Comparison of ENCODE assay signal across 8 cellular contexts in genomic region chr21:17925900-17926299, GRCh38.
DNase-seq lines count a peak whose midpoint lies in the region; ATAC-seq and TF ChIP-seq lines count a peak whose summit lies in the region.

No MANE protein-coding gene starts in this region.

- peak; percentile 56 for DNase-seq in MCF 10A (ENCODE audit: unreplicated experiment)
- no peak for DNase-seq in breast epithelium (ENCODE audit: low spot score in 2 of 2)
- DNase-seq in fibroblast of lung (ENCODE audit: low read depth in 2 of 2): peak; percentile 27 to 48
- no peak for DNase-seq in upper lobe of right lung
- no peak for DNase-seq in transverse colon

- peak; percentile 46 for TF ChIP-seq CTCF in MCF 10A (IDR thresholded peaks at IDR 0.05; ENCODE audit: unreplicated experiment)
- TF ChIP-seq CTCF in breast epithelium (IDR thresholded peaks at IDR 0.05): no peak
- peak; percentile 38 for TF ChIP-seq CTCF in OCI-LY1 (IDR thresholded peaks at IDR 0.05; ENCODE audit: low read length)
- peak; percentile 49 to 54 for TF ChIP-seq CTCF in fibroblast of lung (conservative IDR thresholded peaks at IDR 0.05 in 1 of 2, IDR thresholded peaks at IDR 0.05 in 1 of 2; ENCODE audit: low read depth in 1 of 2, low read length in 2 of 2)
- peak; percentile 55 for TF ChIP-seq CTCF in upper lobe of right lung (IDR thresholded peaks at IDR 0.05)
- TF ChIP-seq CTCF in transverse colon (IDR thresholded peaks at IDR 0.05): peak in 1 of 5 experiments; percentile 16

- H3K27ac ChIP-seq in breast epithelium (no peak overlapping the region), OCI-LY1 (ENCODE audit: low read depth, low read length, poor library complexity, severe bottlenecking) (no peak overlapping the region), fibroblast of lung (ENCODE audit: insufficient read depth, low read length) (no peak overlapping the region), upper lobe of right lung (no peak overlapping the region), transverse colon (no peak overlapping the region)

- H3K4me1 Mint-ChIP-seq in MCF 10A (ENCODE audit: insufficient read depth, unreplicated experiment): peaks cover 32% of the 10 kb centered on the region

- H3K9me2 ChIP-seq in OCI-LY1 (ENCODE audit: low read depth, low read length): no peaks in the 10 kb centered on the region

- no peaks in the 10 kb centered on the region for H3K9me3 Mint-ChIP-seq in MCF 10A (ENCODE audit: unreplicated experiment)

- no peak overlapping the region for H3K9ac ChIP-seq in OCI-LY1 (ENCODE audit: low read length)
- no peak overlapping the region for H3K9ac ChIP-seq in fibroblast of lung (ENCODE audit: insufficient read depth, low read length)

- H3K9me3 ChIP-seq in breast epithelium: peaks cover 0 to 3% of the 10 kb centered on the region in 2 donors
- no peaks in the 10 kb centered on the region; the same call in 1 of the 2 replicates for H3K9me3 ChIP-seq in OCI-LY1 (ENCODE audit: low read length)
- H3K9me3 ChIP-seq in fibroblast of lung (ENCODE audit: control insufficient read depth, insufficient read depth, low read depth, low read length): no peaks in the 10 kb centered on the region
- H3K9me3 ChIP-seq in upper lobe of right lung: no peaks in the 10 kb centered on the region
- H3K9me3 ChIP-seq in transverse colon: no peaks in the 10 kb centered on the region

- CTCF ChIA-PET in MCF 10A (lab: Yijun Ruan, JAX): interaction anchor here (0.6 to 5.6 kb wide), 61 partner anchors 9 to 525 kb away, joined by 3 to 81 read pairs (median 4); partner anchors contain the start of gene C21orf91

- TF ChIP-seq POLR2A in breast epithelium (IDR thresholded peaks at IDR 0.05) (no peak), transverse colon (IDR thresholded peaks at IDR 0.05) (no peak)

- H3K36me3 ChIP-seq in breast epithelium (no peaks in the 10 kb centered on the region), OCI-LY1 (ENCODE audit: insufficient read depth, low read length) (no peaks in the 10 kb centered on the region), fibroblast of lung (ENCODE audit: control insufficient read depth, insufficient read depth, low read length) (no peaks in the 10 kb centered on the region), upper lobe of right lung (no peaks in the 10 kb centered on the region), transverse colon (no peaks in the 10 kb centered on the region)

- no TSS peak for BruUV-seq in MCF 10A (replicated peaks; lab: Mats Ljungman, UMichigan)

- intact Hi-C loops in MCF 10A (cut with micrococcal nuclease) (loop anchor here (1.0 to 10.0 kb wide), 5 partner anchors 119 to 371 kb away; no protein-coding TSS in a partner anchor), breast epithelium (cut with DNase I; ENCODE audit: low total_unique reads) (loop anchor here (10.0 kb wide), 1 partner anchor 241 kb away; no protein-coding TSS in a partner anchor), upper lobe of right lung (cut with DNase I) (no loop called here), transverse colon (cut with DNase I; ENCODE audit: low total_unique reads) (no loop called here)

- H3K4me2 ChIP-seq in OCI-LY1 (ENCODE audit: low read length) (no peak overlapping the region), fibroblast of lung (ENCODE audit: extremely low read depth, insufficient read depth, low read length) (no peak overlapping the region)

- H3K27me3 ChIP-seq in breast epithelium (no peaks in the 10 kb centered on the region), OCI-LY1 (ENCODE audit: insufficient read depth, low read length) (no peaks in the 10 kb centered on the region), fibroblast of lung (ENCODE audit: control insufficient read depth, insufficient read depth, low read length) (no peaks in the 10 kb centered on the region), upper lobe of right lung (no peaks in the 10 kb centered on the region), transverse colon (no peaks in the 10 kb centered on the region)

- WGBS in transverse colon (ENCODE audit: low coverage in 1 of 2), 2 donors: 30 to 40% methylated on average over 1 of the region's 1 CpG

- no peaks in the 10 kb centered on the region for H3K27me3 Mint-ChIP-seq in MCF 10A (ENCODE audit: insufficient read depth, unreplicated experiment)

- no peaks in the 10 kb centered on the region for H3K36me3 Mint-ChIP-seq in MCF 10A (ENCODE audit: insufficient read depth, unreplicated experiment)

- no peak overlapping the region for H3K4me3 ChIP-seq in breast epithelium
- no peak overlapping the region for H3K4me3 ChIP-seq in OCI-LY1 (ENCODE audit: low read depth, low read length, poor library complexity, severe bottlenecking)
- no peak overlapping the region for H3K4me3 ChIP-seq in fibroblast of lung (replicated peaks in 1 of 4; ENCODE audit: control extremely low read depth in 1 of 4, insufficient read depth in 1 of 4, low read depth in 3 of 4, low read length in 4 of 4)
- no peak overlapping the region for H3K4me3 ChIP-seq in upper lobe of right lung
- H3K4me3 ChIP-seq in transverse colon: no peak overlapping the region

- H3K4me3 Mint-ChIP-seq in MCF 10A (ENCODE audit: unreplicated experiment): no peak overlapping the region

- H2AFZ ChIP-seq in OCI-LY1 (ENCODE audit: low read length) (no peak overlapping the region), fibroblast of lung (ENCODE audit: low read length) (no peak overlapping the region)

- no peak for TF ChIP-seq EP300 in transverse colon (IDR thresholded peaks at IDR 0.05; ENCODE audit: low read depth)

- H4K20me1 ChIP-seq in OCI-LY1 (ENCODE audit: insufficient read depth, low read length) (no peaks in the 10 kb centered on the region), fibroblast of lung (ENCODE audit: control insufficient read depth, extremely low read depth, insufficient read depth, low read length) (no peaks in the 10 kb centered on the region)

- H3K79me2 ChIP-seq in OCI-LY1 (ENCODE audit: insufficient read depth, low read length): no peaks in the 10 kb centered on the region
- H3K79me2 ChIP-seq in fibroblast of lung (ENCODE audit: control insufficient read depth, insufficient read depth, low read length): no peaks in the 10 kb centered on the region

- POLR2A ChIA-PET in MCF 10A (lab: Yijun Ruan, JAX): interaction anchor here (1.4 to 6.7 kb wide), 5 partner anchors 13 to 248 kb away, joined by 5 to 45 read pairs (median 8); partner anchors contain the start of gene C21orf91

- in situ Hi-C loops in transverse colon (cut with MboI; ENCODE audit: low pct_ligation_motif_present in 1 of 4, low pct_unique_long_range_greater_than_20kb in 1 of 4, low sequenced_read_pairs in 3 of 4): no loop called here

- no peak for ATAC-seq in upper lobe of right lung
- ATAC-seq in GM21619 (IDR thresholded peaks at IDR 0.05; ENCODE audit: unreplicated experiment): no peak
- no peak for ATAC-seq in HG03159 (IDR thresholded peaks at IDR 0.05; ENCODE audit: unreplicated experiment)

- H3K4me1 ChIP-seq in breast epithelium (no peaks in the 10 kb centered on the region), OCI-LY1 (ENCODE audit: insufficient read depth, low read length, severe bottlenecking) (no peaks in the 10 kb centered on the region), fibroblast of lung (ENCODE audit: control insufficient read depth, extremely low read depth, insufficient read depth, low read length) (no peaks in the 10 kb centered on the region), upper lobe of right lung (no peaks in the 10 kb centered on the region), transverse colon (no peaks in the 10 kb centered on the region)

- no peak overlapping the region for H3K27ac Mint-ChIP-seq in MCF 10A (ENCODE audit: low read depth, unreplicated experiment)

- no peaks in the 10 kb centered on the region for H3F3A ChIP-seq in OCI-LY1 (ENCODE audit: insufficient read depth, low read length)

Comparison
In these comparisons a context has a peak if more than half of its experiments do, and no peak if none do; other contexts are left out.
1. DNase-seq: peak in MCF 10A (single experiment) and fibroblast of lung (2 of 2); none in breast epithelium (0 of 2), upper lobe of right lung (single experiment) and transverse colon (single experiment).
2. CTCF ChIP-seq: peak in MCF 10A (single experiment), OCI-LY1 (single experiment), fibroblast of lung (2 of 2) and upper lobe of right lung (single experiment); none in breast epithelium (0 of 3).
3. intact Hi-C loops: an anchor here in MCF 10A (1.0 to 10.0 kb wide) and breast epithelium (10.0 kb wide); none called in upper lobe of right lung and transverse colon.